In the genomic region with DNA sequence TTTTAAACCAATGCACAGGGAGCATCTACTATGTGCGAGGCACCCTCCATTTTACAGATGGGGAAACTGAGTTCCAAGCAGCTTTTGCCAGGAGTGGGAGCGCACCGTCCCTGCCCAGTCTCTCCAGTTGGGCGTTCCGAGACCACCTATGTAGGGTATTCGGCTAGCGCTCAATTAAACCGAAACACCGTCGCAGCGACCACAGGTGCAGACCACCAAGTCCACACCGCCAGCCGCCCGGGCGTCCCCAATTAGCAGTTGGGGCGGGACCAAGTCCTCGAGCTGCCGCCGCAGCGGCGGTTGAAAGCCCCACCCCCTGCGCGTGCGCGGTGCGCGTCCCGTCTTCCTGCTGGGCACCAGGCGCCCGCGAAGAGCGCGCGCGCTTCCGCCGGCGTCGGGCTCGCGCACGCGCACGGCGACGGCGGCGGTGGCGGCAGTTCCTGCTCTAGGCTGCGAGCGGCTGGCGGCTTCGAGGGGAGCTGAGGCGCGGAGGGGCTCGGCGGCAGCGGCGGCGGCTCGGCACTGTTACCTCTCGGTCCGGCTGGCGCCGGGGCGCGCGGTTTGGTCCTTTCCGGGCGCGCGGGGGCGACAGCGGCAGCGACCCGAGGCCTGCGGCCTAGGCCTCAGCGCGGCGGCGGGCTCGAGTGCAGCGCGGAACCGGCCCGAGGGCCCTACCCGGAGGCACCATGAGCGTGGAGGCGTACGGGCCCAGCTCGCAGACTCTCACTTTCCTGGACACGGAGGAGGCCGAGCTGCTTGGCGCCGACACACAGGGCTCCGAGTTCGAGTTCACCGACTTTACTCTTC, we compare ENCODE assay signal across 8 cellular contexts. TPM values are rescaled to one million over a fixed set of nuclear protein-coding genes. Genes with fewer than 3 reads are reported as not detected.
DNase-seq lines count a peak whose midpoint lies in the region; ATAC-seq, FAIRE-seq and TF ChIP-seq lines count a peak whose summit lies in the region.

A gene (plus strand): TSS at position 436 of the 807 bp plus-strand sequence. CDS start 251 bp downstream, at position 687.

- dilution Hi-C loops in keratinocyte (cut with MboI; ENCODE audit: extremely low pct_ligation_motif_present, low sequenced_read_pairs), result no loop called here

- no peaks in the 10 kb centered on the region for H3K27me3 ChIP-seq in keratinocyte (ENCODE audit: control insufficient read depth, extremely low read depth, insufficient read depth, low read length)

- peak within 1 kb of the TSS; percentile 79 for H3K27ac ChIP-seq in keratinocyte (ENCODE audit: control insufficient read depth, insufficient read depth, low read length)

- peak; percentile 98 for TF ChIP-seq POLR2A in GM18951 (IDR thresholded peaks at IDR 0.05; ENCODE audit: extremely low read depth, insufficient read depth, insufficient read length)

- TF ChIP-seq CTCF in keratinocyte (optimal IDR thresholded peaks at IDR 0.05 in 1 of 3, IDR thresholded peaks at IDR 0.05 in 1 of 3, conservative IDR thresholded peaks at IDR 0.05 in 1 of 3; ENCODE audit: extremely low read depth in 1 of 3, insufficient read depth in 2 of 3, low read length in 3 of 3), result no peak

- H3K36me3 ChIP-seq in keratinocyte (ENCODE audit: control insufficient read depth in 2 of 2, extremely low read depth in 1 of 2, insufficient read depth in 2 of 2, low read length in 2 of 2), result peaks cover 4 to 20% of the 10 kb centered on the region in 2 experiments

- peaks cover 2% of the 10 kb centered on the region for H3K9me1 ChIP-seq in keratinocyte (ENCODE audit: control insufficient read depth, extremely low read depth, insufficient read depth, low read length)

- no peak for FAIRE-seq in keratinocyte (lab: Jason Lieb, UNC)

- H3K4me1 ChIP-seq in keratinocyte (ENCODE audit: control insufficient read depth, extremely low read depth, insufficient read depth, low read length), result peaks cover 19% of the 10 kb centered on the region

- H3K9me3 ChIP-seq in keratinocyte (ENCODE audit: control insufficient read depth, low read depth, low read length), result peaks cover 2% of the 10 kb centered on the region

- H2AFZ ChIP-seq in keratinocyte (ENCODE audit: control insufficient read depth, low read length), result peak within 1 kb of the TSS; percentile 98

- H3K4me2 ChIP-seq in keratinocyte (ENCODE audit: control insufficient read depth, extremely low read depth, insufficient read depth, low read depth, low read length), result peak within 1 kb of the TSS; percentile 98

- peak; percentile 72 for ATAC-seq in HG03175 (IDR thresholded peaks at IDR 0.05; ENCODE audit: unreplicated experiment)

- peak within 1 kb of the TSS; percentile 94 for H3K9ac ChIP-seq in keratinocyte (ENCODE audit: control insufficient read depth, extremely low read depth, insufficient read depth, low read length)

- in situ Hi-C loops in GM18951 (cut with MboI; ENCODE audit: low sequenced_read_pairs, unreplicated experiment), result no loop called here

- DNase-seq in AG08395 (ENCODE audit: low spot score) (peak; percentile 98), NCI-H345 (lab: John Stamatoyannopoulos, UW) (peak; percentile 88), keratinocyte (ENCODE audit: low read depth, low spot score) (peak; percentile 38)
- peak; percentile 90 for DNase-seq in activated CD4-positive, CD25-positive, alpha-beta regulatory T cell treated with anti-CD3 and anti-CD28 coated beads, Interleukin-2, amount 50 U/mL, for 16 hours (ENCODE audit: low read depth, low spot score)
- DNase-seq in central memory CD4-positive, alpha-beta T cell, result peak; percentile 95
- DNase-seq in stimulated activated CD4-positive, alpha-beta T cell treated with anti-CD3 and anti-CD28 coated beads, Interleukin-15, amount 100 ng/mL, for 1 hour (ENCODE audit: low read depth in 1 of 2, low spot score in 1 of 2), result peak; percentile 93 to 96

- peak within 1 kb of the TSS; percentile 81 to 98 (median 86) for H3K4me3 ChIP-seq in keratinocyte (ENCODE audit: control insufficient read depth in 2 of 3, extremely low read depth in 1 of 3, insufficient read depth in 2 of 3, low read depth in 1 of 3, low read length in 3 of 3)

- peaks cover 39% of the 10 kb centered on the region for H4K20me1 ChIP-seq in keratinocyte (ENCODE audit: control insufficient read depth, extremely low read depth, insufficient read depth, low read length)

- H3K79me2 ChIP-seq in keratinocyte (ENCODE audit: control insufficient read depth, insufficient read depth, low read length), result peaks cover 50% of the 10 kb centered on the region

RNA-seq across cellular contexts. Expression of the gene that starts here (rescaled TPM):
- 22.5 to 48.5 TPM (median 33.7 TPM) in 3 replicates for polyA plus RNA-seq in keratinocyte
- 18.6 TPM for polyA plus RNA-seq in keratinocyte (2011; ENCODE audit: low read depth)
- 20.6 and 23.0 TPM in 2 replicates for polyA plus RNA-seq in keratinocyte (2011; cell fraction: cytosol; rRNA removed)
- polyA plus RNA-seq in keratinocyte (2011; cell fraction: nucleus; rRNA removed), result 86.3 and 88.6 TPM in 2 replicates
- 32.0 and 48.9 TPM in 2 replicates for polyA plus RNA-seq in keratinocyte (2012; ENCODE audit: low replicate concordance)
- 46.1 to 104 TPM (median 79.0 TPM) in 3 replicates for polyA minus RNA-seq in keratinocyte
- 44.5 TPM for polyA minus RNA-seq in keratinocyte (2011; cell fraction: cytosol; rRNA and poly(A)+ RNA removed)
- 88.3 and 110 TPM in 2 replicates for polyA minus RNA-seq in keratinocyte (2011; cell fraction: nucleus; rRNA and poly(A)+ RNA removed)

Comparison
In these comparisons a context has a peak if more than half of its experiments do, and no peak if none do; other contexts are left out.
1. Peak in every context shown above with its lines: DNase-seq, ATAC-seq, H3K4me3 ChIP-seq and H3K27ac ChIP-seq.
2. DNase-seq: peak in every context shown above with its lines; median percentile 98 in AG08395; 95 in central memory CD4-positive, alpha-beta T cell; 94 in stimulated activated CD4-positive, alpha-beta T cell treated with anti-CD3 and anti-CD28 coated beads, Interleukin-15, amount 100 ng/mL, for 1 hour; 90 in activated CD4-positive, CD25-positive, alpha-beta regulatory T cell treated with anti-CD3 and anti-CD28 coated beads, Interleukin-2, amount 50 U/mL, for 16 hours; 88 in NCI-H345; 38 in keratinocyte.